In genomic region chr12:33376153-33376552, GRCh38 we compare ENCODE assay signal across 2 cellular contexts.
TF ChIP-seq lines count a peak whose summit lies in the region.

No MANE protein-coding gene starts in this region.

TF ChIP-seq in IMR-90, 13 proteins besides CTCF, POLR2A, EP300 and RAD21:
- TF ChIP-seq USF2 (IDR thresholded peaks at IDR 0.05; ENCODE audit: low read depth, low read length), result no peak
- TF ChIP-seq CEBPB (IDR thresholded peaks at IDR 0.05; ENCODE audit: low read depth, low read length), result peak; percentile 80

TF ChIP-seq in H1, 55 proteins besides CTCF, POLR2A, EP300 and RAD21:
- no peak for TF ChIP-seq KDM4A (IDR thresholded peaks at IDR 0.05; ENCODE audit: low read depth, low read length, severe bottlenecking)
- peak; percentile 74; the same call in 1 of the 2 replicates for TF ChIP-seq CEBPB (IDR thresholded peaks at IDR 0.05; ENCODE audit: low read depth, low read length)
- no peak for TF ChIP-seq CBX8 (IDR thresholded peaks at IDR 0.05; ENCODE audit: borderline replicate concordance, low read depth, low read length)
- no peak for TF ChIP-seq JUN (IDR thresholded peaks at IDR 0.05; ENCODE audit: low read depth, low read length)
